Comparison of ENCODE assay signal across 2 cellular contexts in genomic region chr12:1695836-1696670, GRCh38.
TF ChIP-seq lines count a peak whose summit lies in the region.

No MANE protein-coding gene starts in this region.

TF ChIP-seq in endothelial cell of umbilical vein, 7 proteins besides CTCF, POLR2A, EP300 and RAD21:
- TF ChIP-seq, protein P1, sequence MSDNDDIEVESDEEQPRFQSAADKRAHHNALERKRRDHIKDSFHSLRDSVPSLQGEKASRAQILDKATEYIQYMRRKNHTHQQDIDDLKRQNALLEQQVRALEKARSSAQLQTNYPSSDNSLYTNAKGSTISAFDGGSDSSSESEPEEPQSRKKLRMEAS (IDR thresholded peaks at IDR 0.05; ENCODE audit: insufficient read depth, insufficient read length) = no peak
- TF ChIP-seq POLR2AphosphoS5 (IDR thresholded peaks at IDR 0.05; ENCODE audit: insufficient read depth, low read depth, low read length) (no peak), FOS (IDR thresholded peaks at IDR 0.05; ENCODE audit: borderline replicate concordance, insufficient read depth, low read length) (no peak), EZH2 (IDR thresholded peaks at IDR 0.05; ENCODE audit: borderline replicate concordance, low read depth, low read length, severe bottlenecking) (no peak), MYC (IDR thresholded peaks at IDR 0.05; ENCODE audit: low read depth, low read length) (no peak), JUN (IDR thresholded peaks at IDR 0.05; ENCODE audit: borderline replicate concordance, insufficient read depth, insufficient read length, low read depth) (no peak), GATA2 (IDR thresholded peaks at IDR 0.05; ENCODE audit: insufficient read depth, insufficient read length, low read depth, low read length) (no peak)

TF ChIP-seq in GM12891, 5 proteins besides CTCF, POLR2A, EP300 and RAD21:
- TF ChIP-seq TAF1 (IDR thresholded peaks at IDR 0.05; ENCODE audit: low read depth, low read length) (no peak), POLR2AphosphoS5 (IDR thresholded peaks at IDR 0.05; ENCODE audit: low read depth, low read length) (no peak), SPI1 (IDR thresholded peaks at IDR 0.05; ENCODE audit: low read depth, low read length) (no peak), PAX5 (IDR thresholded peaks at IDR 0.05; ENCODE audit: insufficient read depth, low read length, severe bottlenecking) (no peak), POU2F2 (IDR thresholded peaks at IDR 0.05; ENCODE audit: low read depth, low read length) (no peak)
